In the genomic region with DNA sequence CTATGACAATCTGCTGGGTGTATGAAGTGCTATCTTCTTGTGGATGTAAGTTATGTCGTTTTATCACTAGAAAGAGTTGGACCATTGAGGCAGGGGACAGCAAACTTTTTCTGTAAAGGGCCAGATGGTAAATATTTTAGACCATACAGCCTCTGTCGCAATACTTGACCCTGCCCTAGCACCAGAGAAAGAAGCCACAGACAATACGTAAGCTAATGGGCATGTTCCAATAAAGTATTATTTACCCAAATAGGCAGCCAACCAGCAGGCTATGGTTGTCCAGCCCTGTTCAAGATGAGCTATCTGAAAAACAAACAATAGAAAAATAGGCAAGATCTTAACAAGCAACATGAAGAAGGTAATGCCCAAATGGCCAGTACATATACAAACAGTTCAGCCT, we compare ENCODE assay signal across 17 cellular contexts. TPM values are rescaled to one million over a fixed set of nuclear protein-coding genes. Genes with fewer than 3 reads are reported as not detected.
A peak's percentile ranks its signal among the peaks of the same experiment; 100 is the strongest.
DNase-seq lines count a peak whose midpoint lies in the region; ATAC-seq and TF ChIP-seq lines count a peak whose summit lies in the region.
"Had no signal": no experiment of that assay in that cellular context is flagged by ENCODE, and none has a peak within 500 bp of the region (broad histone marks: within the 10 kb centered on the region; RNA-seq: fewer than 3 reads in every experiment).

No MANE protein-coding gene starts in this region.

- intact Hi-C loops in gastrocnemius medialis (cut with DNase I; ENCODE audit: low total_unique reads): no loop called here

- H3K9me3 ChIP-seq in adipocyte (ENCODE audit: control insufficient read depth, low read length): no peaks in the 10 kb centered on the region
- H3K9me3 ChIP-seq in gastrocnemius medialis: no peaks in the 10 kb centered on the region
- H3K9me3 ChIP-seq: A549, Caco-2, Peyer's patch had no signal

- H3K9me3 Mint-ChIP-seq in GM23338: no peaks in the 10 kb centered on the region
- H3K9me3 Mint-ChIP-seq in glutamatergic neuron (ENCODE audit: unreplicated experiment): peaks cover 14% of the 10 kb centered on the region

- peak; percentile 46 for DNase-seq in AG20443 (ENCODE audit: low spot score)
- DNase-seq in GM23338 (ENCODE audit: low spot score): no peak
- DNase-seq in adipocyte (ENCODE audit: low read depth): peak; percentile 50
- no peak for DNase-seq in glutamatergic neuron
- no peak for DNase-seq in gastrocnemius medialis
- DNase-seq in NCI-H69 (lab: John Stamatoyannopoulos, UW): no peak
- DNase-seq: AML-193, Caco-2, H7, NCI-H1436, NCI-H2029, NCI-H446 treated with DMSO at 0.1 percent for 48 hours, Peyer's patch had no signal

- no peak for TF ChIP-seq POLR2A in gastrocnemius medialis (IDR thresholded peaks at IDR 0.05)

- no peaks in the 10 kb centered on the region for H3F3A ChIP-seq in GM23338 (replicated peaks; ENCODE audit: low read depth)

- H3K4me1 ChIP-seq in GM23338 (ENCODE audit: insufficient read depth) (peaks cover 6% of the 10 kb centered on the region), adipocyte (ENCODE audit: control insufficient read depth, insufficient read depth, low read length) (peaks cover 9% of the 10 kb centered on the region), gastrocnemius medialis (no peaks in the 10 kb centered on the region)
- H3K4me1 ChIP-seq: A549, Caco-2, Peyer's patch had no signal

- H3K27ac ChIP-seq in GM23338 (ENCODE audit: low read depth) (no peak overlapping the region), gastrocnemius medialis (no peak overlapping the region)
- H3K27ac ChIP-seq: A549, Peyer's patch had no signal

- H3K4me2 ChIP-seq in GM23338: no peak overlapping the region
- H3K4me2 ChIP-seq: A549 had no signal

- H3K4me3 Mint-ChIP-seq in GM23338 (no peak overlapping the region), glutamatergic neuron (ENCODE audit: unreplicated experiment) (peak overlapping the region; percentile 7)

- H3K27ac Mint-ChIP-seq in GM23338: no peak overlapping the region
- peak overlapping the region; percentile 91 for H3K27ac Mint-ChIP-seq in glutamatergic neuron (ENCODE audit: unreplicated experiment)

- H3K4me1 Mint-ChIP-seq in GM23338 (peaks cover 17% of the 10 kb centered on the region), glutamatergic neuron (ENCODE audit: low read depth, unreplicated experiment) (peaks cover 51% of the 10 kb centered on the region)

- in situ Hi-C loops in gastrocnemius medialis (cut with MboI; ENCODE audit: low sequenced_read_pairs in 4 of 4): no loop called here

- no peaks in the 10 kb centered on the region for H3K36me3 Mint-ChIP-seq in GM23338 (ENCODE audit: low read depth)
- H3K36me3 Mint-ChIP-seq in glutamatergic neuron (ENCODE audit: unreplicated experiment): no peaks in the 10 kb centered on the region

- ATAC-seq in GM23338 (no peak), gastrocnemius medialis (no peak), HG03432 (IDR thresholded peaks at IDR 0.05; ENCODE audit: unreplicated experiment) (no peak), SK-N-SH treated with all-trans-retinoic acid at 6 μM for 48 hours (no peak)
- ATAC-seq: A549, Right ventricle myocardium inferior had no signal

- H2AFZ ChIP-seq in GM23338: peak overlapping the region; percentile 58; the same call in 1 of the 2 replicates

- no peaks in the 10 kb centered on the region for H3K79me2 ChIP-seq in GM23338 (replicated peaks; ENCODE audit: insufficient read depth)

- H3K9ac ChIP-seq in adipocyte (ENCODE audit: low read length): no peak overlapping the region

- H3K4me3 ChIP-seq in GM23338 (no peak overlapping the region), adipocyte (ENCODE audit: low read length) (no peak overlapping the region), gastrocnemius medialis (no peak overlapping the region)
- H3K4me3 ChIP-seq: A549, Peyer's patch had no signal

- peaks cover 11% of the 10 kb centered on the region; the same call in 1 of the 2 replicates for H3K9me2 ChIP-seq in GM23338 (ENCODE audit: insufficient read depth)

- TF ChIP-seq CTCF in GM23338 (conservative IDR thresholded peaks at IDR 0.05; ENCODE audit: low read depth in 2 of 2): no peak
- no peak for TF ChIP-seq CTCF in glutamatergic neuron (IDR thresholded peaks at IDR 0.05; ENCODE audit: partially characterized antibody, unreplicated experiment)
- TF ChIP-seq CTCF in gastrocnemius medialis (IDR thresholded peaks at IDR 0.05 in 4 of 5, conservative IDR thresholded peaks at IDR 0.05 in 1 of 5): no peak

- H3K27me3 ChIP-seq in GM23338 (ENCODE audit: insufficient read depth) (no peaks in the 10 kb centered on the region), adipocyte (replicated peaks; ENCODE audit: control insufficient read depth, insufficient read depth, low read length) (no peaks in the 10 kb centered on the region), gastrocnemius medialis (no peaks in the 10 kb centered on the region)
- H3K27me3 ChIP-seq: Peyer's patch had no signal

- H3K36me3 ChIP-seq in GM23338 (ENCODE audit: insufficient read depth) (no peaks in the 10 kb centered on the region), adipocyte (ENCODE audit: control insufficient read depth, insufficient read depth, low read length, severe bottlenecking) (no peaks in the 10 kb centered on the region), gastrocnemius medialis (no peaks in the 10 kb centered on the region)
- H3K36me3 ChIP-seq: Peyer's patch had no signal

- H3K27me3 Mint-ChIP-seq in GM23338 (ENCODE audit: insufficient read depth, low read depth, poor library complexity) (peaks cover 2% of the 10 kb centered on the region), glutamatergic neuron (ENCODE audit: unreplicated experiment) (peaks cover 7% of the 10 kb centered on the region)

- H4K20me1 ChIP-seq in GM23338 (replicated peaks; ENCODE audit: insufficient read depth): no peaks in the 10 kb centered on the region

TF ChIP-seq in GM23338, 12 proteins besides CTCF, POLR2A, EP300 and RAD21 (continues in another document):
- TF ChIP-seq ZNF331 (CRISPR knock-in tag; IDR thresholded peaks at IDR 0.05; ENCODE audit: low read depth): no peak
- no peak for TF ChIP-seq STAT1 (IDR thresholded peaks at IDR 0.05; ENCODE audit: unreplicated experiment)
- no peak for TF ChIP-seq ETS1 (IDR thresholded peaks at IDR 0.05)
- no peak for TF ChIP-seq EZH2 (IDR thresholded peaks at IDR 0.05; ENCODE audit: low read depth, unreplicated experiment)

TF ChIP-seq in SK-N-SH treated with all-trans-retinoic acid at 6 μM for 48 hours, 23 proteins besides CTCF, POLR2A, EP300 and RAD21:
- no peak for TF ChIP-seq PATZ1 (CRISPR knock-in tag; IDR thresholded peaks at IDR 0.05; ENCODE audit: borderline replicate concordance)
- TF ChIP-seq ZFP3 (CRISPR knock-in tag; IDR thresholded peaks at IDR 0.05): no peak
- TF ChIP-seq ZNF565 (CRISPR knock-in tag; conservative IDR thresholded peaks at IDR 0.05; ENCODE audit: low read depth): no peak
- TF ChIP-seq CSDC2 (CRISPR knock-in tag; IDR thresholded peaks at IDR 0.05): no peak
- TF ChIP-seq ZFP30 (CRISPR knock-in tag; IDR thresholded peaks at IDR 0.05): no peak
- no peak for TF ChIP-seq ISL1 (CRISPR knock-in tag; IDR thresholded peaks at IDR 0.05)
- TF ChIP-seq ZC3H10 (CRISPR knock-in tag; IDR thresholded peaks at IDR 0.05): no peak
- TF ChIP-seq TOX (CRISPR knock-in tag; IDR thresholded peaks at IDR 0.05; ENCODE audit: borderline replicate concordance): no peak
- no peak for TF ChIP-seq RARB (CRISPR knock-in tag; IDR thresholded peaks at IDR 0.05)
- no peak for TF ChIP-seq SNAI2 (CRISPR knock-in tag; IDR thresholded peaks at IDR 0.05)
- no peak for TF ChIP-seq TSHZ2 (CRISPR knock-in tag; IDR thresholded peaks at IDR 0.05)
TF ChIP-seq in SK-N-SH treated with all-trans-retinoic acid at 6 μM for 48 hours: peak in this region for 0.

RNA-seq across cellular contexts. Expression of gene MTX3, which starts 36.4 kb away (rescaled TPM):
- 33.2 and 33.8 TPM in 2 replicates for total RNA-seq in GM23338 (2014; rRNA removed; shearing (Covaris generic))
- 9.4 and 11.3 TPM in 2 replicates for polyA plus RNA-seq in GM23338 (2016; fragmentation: Nextera tagmentation; extraction: Ambion mirVana)
- total RNA-seq in glutamatergic neuron (ENCODE audit: unreplicated experiment) (21.8 TPM), gastrocnemius medialis (10 to 100 TPM in 2 of 4 donors, 1 to 10 TPM in 2; 8.2 to 29.3 (median 10.8) TPM)

Comparison
In these comparisons a context has a peak if more than half of its experiments do, and no peak if none do; other contexts are left out.
1. DNase-seq: peak in AG20443 (single experiment) and adipocyte (single experiment); none in GM23338 (single experiment), glutamatergic neuron (single experiment), gastrocnemius medialis (0 of 2) and NCI-H69 (single experiment).